ENCODE assay signal across 8 cellular contexts in genomic region chr20:45368221-45368980, GRCh38. TPM values are rescaled to one million over a fixed set of nuclear protein-coding genes. Genes with fewer than 3 reads are reported as not detected.
DNase-seq lines count a peak whose midpoint lies in the region; ATAC-seq and TF ChIP-seq lines count a peak whose summit lies in the region.

No MANE protein-coding gene starts in this region.

- no peaks in the 10 kb centered on the region for H3K27me3 ChIP-seq in suprapubic skin

- peaks cover 27% of the 10 kb centered on the region for H3K4me1 ChIP-seq in suprapubic skin

- 73% methylated on average over 6 of the region's 6 CpGs for WGBS in suprapubic skin

- ATAC-seq in GM18858 (IDR thresholded peaks at IDR 0.05; ENCODE audit: unreplicated experiment) (peak; percentile 81), HG02759 (IDR thresholded peaks at IDR 0.05; ENCODE audit: unreplicated experiment) (peak; percentile 79), left colon (no peak)

- H3K36me3 ChIP-seq in suprapubic skin: peaks cover 32% of the 10 kb centered on the region

- TF ChIP-seq CTCF in suprapubic skin (IDR thresholded peaks at IDR 0.05): no peak

- H3K27ac ChIP-seq in suprapubic skin: no peak overlapping the region

- DNase-seq in NOMO-1 (lab: John Stamatoyannopoulos, UW; ENCODE audit: unreplicated experiment in 2 of 2): peak; percentile 81 to 97
- DNase-seq in kidney tubule cell (ENCODE audit: low spot score): peak; percentile 44
- no peak for DNase-seq in NCI-H510A treated with DMSO at 0.1 percent for 48 hours (lab: John Stamatoyannopoulos, UW)
- DNase-seq in suprapubic skin (ENCODE audit: low spot score in 2 of 2): no peak
- no peak for DNase-seq in left colon
- no peak for DNase-seq in dedifferentiated amniotic fluid mesenchymal stem cell (ENCODE audit: extremely low spot score)

- TF ChIP-seq EP300 in suprapubic skin (IDR thresholded peaks at IDR 0.05): no peak

- TF ChIP-seq POLR2A in suprapubic skin (IDR thresholded peaks at IDR 0.05): no peak

- intact Hi-C loops in left colon (cut with DNase I, micrococcal nuclease): no loop called here

- H3K4me3 ChIP-seq in suprapubic skin: no peak overlapping the region

- no peaks in the 10 kb centered on the region for H3K9me3 ChIP-seq in suprapubic skin

RNA-seq across cellular contexts. Expression of gene SYS1, which starts 5.4 kb away (rescaled TPM):
- total RNA-seq in suprapubic skin: 10 to 100 TPM; 30.9 to 49.5 (median 38.7) TPM
- total RNA-seq in left colon: 10 to 100 TPM; 25.2 to 32.4 TPM

RNA-seq across cellular contexts. Expression of gene TP53TG5, which starts 9.7 kb away (rescaled TPM):
- total RNA-seq in suprapubic skin: under 1 TPM in 1 of 4 donors, not detected in 3; 0.32 TPM
- total RNA-seq in left colon: under 1 TPM; 0.59 to 0.85 TPM

RNA-seq across cellular contexts. Expression of gene SDC4, which starts 20.2 kb away (rescaled TPM):
- total RNA-seq in suprapubic skin: 100 to 1,000 TPM; 156 to 255 (median 216) TPM
- 100 to 1,000 TPM in 1 of 2 donors, 10 to 100 TPM in 1; 85.4 to 144 TPM for total RNA-seq in left colon

RNA-seq across cellular contexts. Expression of gene DBNDD2, which starts 39.7 kb away (rescaled TPM):
- total RNA-seq in suprapubic skin (10 to 100 TPM; 42.4 to 72.3 (median 49.7) TPM), left colon (100 to 1,000 TPM; 123 to 135 TPM)

RNA-seq across cellular contexts. Expression of gene PIGT, which starts 47.5 kb away (rescaled TPM):
- total RNA-seq in suprapubic skin (10 to 100 TPM; 44.6 to 77.8 (median 51.8) TPM), left colon (100 to 1,000 TPM; 122 to 152 TPM)

Comparison
In these comparisons a context has a peak if more than half of its experiments do, and no peak if none do; other contexts are left out.
1. DNase-seq: peak in NOMO-1 (2 of 2) and kidney tubule cell (single experiment); none in NCI-H510A treated with DMSO at 0.1 percent for 48 hours (single experiment), suprapubic skin (0 of 2), left colon (0 of 2) and dedifferentiated amniotic fluid mesenchymal stem cell (single experiment).